In the genomic region with DNA sequence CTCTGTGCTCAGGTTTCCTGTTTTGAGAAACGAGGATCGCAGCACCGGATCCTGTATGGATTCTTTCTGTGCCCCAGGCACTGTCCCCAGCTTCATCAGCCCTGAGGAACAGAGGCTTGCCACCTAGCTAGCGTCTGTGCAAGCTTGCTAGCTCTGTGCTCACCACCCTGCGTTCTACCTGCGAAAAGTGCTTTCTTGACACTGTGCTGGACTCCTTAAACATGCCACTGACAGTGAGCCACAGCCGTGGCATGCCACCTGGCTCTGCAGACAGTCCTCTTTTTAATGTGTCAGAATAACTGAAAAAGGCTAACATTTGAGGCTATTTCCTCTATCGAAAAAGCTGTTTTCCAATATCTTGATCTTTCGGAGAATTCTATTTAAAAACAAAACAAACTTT, we compare ENCODE assay signal across 24 cellular contexts. TPM values are rescaled to one million over a fixed set of nuclear protein-coding genes. Genes with fewer than 3 reads are reported as not detected.
A peak's percentile ranks its signal among the peaks of the same experiment; 100 is the strongest.
DNase-seq lines count a peak whose midpoint lies in the region; ATAC-seq, FAIRE-seq and TF ChIP-seq lines count a peak whose summit lies in the region.
"Had no signal": no experiment of that assay in that cellular context is flagged by ENCODE, and none has a peak within 500 bp of the region (broad histone marks: within the 10 kb centered on the region; RNA-seq: fewer than 3 reads in every experiment).

No MANE protein-coding gene starts in this region.

- no peak overlapping the region for H3K23ac ChIP-seq in H1 (ENCODE audit: insufficient read length)
- H3K23ac ChIP-seq in neuronal stem cell (ENCODE audit: low read depth, low read length, poor library complexity): no peak overlapping the region

- CTCF ChIA-PET in H1 (lab: Charles Lee; ENCODE audit: partially characterized antibody): interaction anchor here (0.6 to 1.2 kb wide), 4 partner anchors 15 to 483 kb away, joined by 3 to 5 read pairs (median 3); no protein-coding TSS in a partner anchor

- ATAC-seq in upper lobe of right lung: no peak
- no peak for ATAC-seq in HG03442 (IDR thresholded peaks at IDR 0.05; ENCODE audit: unreplicated experiment)

- DNase-seq in activated CD8-positive, alpha-beta memory T cell treated with anti-CD3 and anti-CD28 coated beads for 24 hours: peak; percentile 28
- no peak for DNase-seq in activated CD8-positive, alpha-beta memory T cell treated with anti-CD3 and anti-CD28 coated beads, Interleukin-2, amount 50 U/mL, for 4 hours
- DNase-seq in H1 (ENCODE audit: low read depth in 1 of 2, low spot score in 2 of 2) (no peak), neuronal stem cell (ENCODE audit: low spot score) (no peak), DMS79 (lab: John Stamatoyannopoulos, UW) (no peak), upper lobe of right lung (no peak)
- DNase-seq: CD4-positive, alpha-beta memory T cell; EL; MG63; NCI-H1417 treated with DMSO at 0.1 percent for 48 hours; NCI-H187; NCI-H2227 treated with DMSO at 0.1 percent for 48 hours; NCI-H510A; PC-9; RPMI8226; SHP77 treated with DMSO at 0.1 percent for 48 hours; SW 1271 had no signal

- no peak overlapping the region for H3K27ac ChIP-seq in H1 (ENCODE audit: low read depth, low read length)
- H3K27ac ChIP-seq in neuronal stem cell (replicated peaks; ENCODE audit: low read length): no peak overlapping the region
- peak overlapping the region; percentile 94 for H3K27ac ChIP-seq in skeletal muscle tissue (ENCODE audit: low read depth, low read length)
- H3K27ac ChIP-seq in upper lobe of right lung: no peak overlapping the region
- H3K27ac ChIP-seq: 22Rv1; BLaER1 treated with 17β-estradiol and CSF1 and Interleukin-3, amounts not matched to agents 10 nM and 100 nM; PC-9; SK-N-MC had no signal

- H3K79me2 ChIP-seq in H1 (ENCODE audit: control insufficient read depth in 1 of 2, insufficient read depth in 2 of 2, low read length in 2 of 2): no peaks in the 10 kb centered on the region

- H2BK12ac ChIP-seq in H1 (ENCODE audit: low read depth, low read length) (no peak overlapping the region), neuronal stem cell (ENCODE audit: low read length) (no peak overlapping the region)

- POLR2A ChIA-PET in H1 (lab: Charles Lee; ENCODE audit: partially characterized antibody): interaction anchor here (1.5 kb wide), 1 partner anchor 39 kb away, joined by 4 read pairs; no protein-coding TSS in a partner anchor

- no peak overlapping the region for H2BK120ac ChIP-seq in H1 (replicated peaks; ENCODE audit: low read depth, low read length)
- H2BK120ac ChIP-seq in neuronal stem cell (ENCODE audit: low read depth, low read length): no peak overlapping the region

- no peak overlapping the region for H3K14ac ChIP-seq in H1 (ENCODE audit: insufficient read length)
- no peak overlapping the region for H3K14ac ChIP-seq in neuronal stem cell (ENCODE audit: low read length)

- no peaks in the 10 kb centered on the region for H3K36me3 ChIP-seq in H1 (ENCODE audit: control insufficient read depth in 2 of 4, insufficient read depth in 4 of 4, low read length in 3 of 4)
- H3K36me3 ChIP-seq in neuronal stem cell (replicated peaks in 1 of 2; ENCODE audit: control insufficient read depth in 2 of 2, insufficient read depth in 2 of 2, low read length in 2 of 2): no peaks in the 10 kb centered on the region
- H3K36me3 ChIP-seq in skeletal muscle tissue (ENCODE audit: control insufficient read depth in 3 of 3, insufficient read depth in 3 of 3, low read length in 3 of 3): peaks cover 0 to 2% (median 0%) of the 10 kb centered on the region in 3 donors
- H3K36me3 ChIP-seq in upper lobe of right lung: no peaks in the 10 kb centered on the region
- H3K36me3 ChIP-seq: BLaER1 treated with 17β-estradiol and CSF1 and Interleukin-3, amounts not matched to agents 10 nM and 100 nM; MG63 had no signal

- H3K23me2 ChIP-seq in H1 (ENCODE audit: low read depth, low read length): no peaks in the 10 kb centered on the region

- no peak overlapping the region for H2AK5ac ChIP-seq in H1 (ENCODE audit: low read depth, low read length)
- no peak overlapping the region for H2AK5ac ChIP-seq in neuronal stem cell (ENCODE audit: low read depth, low read length)

- H2BK5ac ChIP-seq in H1 (ENCODE audit: low read depth, low read length) (no peak overlapping the region; the same call in 1 of the 2 replicates), neuronal stem cell (ENCODE audit: low read length) (no peak overlapping the region)

- H3K4me1 ChIP-seq in H1 (replicated peaks in 1 of 4; ENCODE audit: control insufficient read depth in 3 of 4, insufficient read depth in 4 of 4, low read length in 3 of 4): peaks cover 0 to 4% (median 0%) of the 10 kb centered on the region in 4 experiments; a peak in 1 of 7 replicates
- peaks cover 0 to 3% of the 10 kb centered on the region in 2 donors for H3K4me1 ChIP-seq in neuronal stem cell (ENCODE audit: control insufficient read depth in 2 of 2, insufficient read depth in 1 of 2, low read depth in 1 of 2, low read length in 2 of 2)
- peaks cover 4 to 7% (median 6%) of the 10 kb centered on the region in 3 donors for H3K4me1 ChIP-seq in skeletal muscle tissue (ENCODE audit: control insufficient read depth in 3 of 3, insufficient read depth in 3 of 3, low read length in 3 of 3)
- H3K4me1 ChIP-seq in upper lobe of right lung: no peaks in the 10 kb centered on the region

- FAIRE-seq in H1 (lab: Jason Lieb, UNC): no peak

- TF ChIP-seq POLR2A in H1 (IDR thresholded peaks at IDR 0.05; ENCODE audit: control extremely low read depth in 1 of 2, low read depth in 2 of 2, low read length in 2 of 2): no peak

- H3K9ac ChIP-seq in H1 (replicated peaks in 1 of 4; ENCODE audit: extremely low read depth in 1 of 4, low read depth in 3 of 4, low read length in 3 of 4) (no peak overlapping the region), neuronal stem cell (ENCODE audit: low read depth, low read length, poor library complexity) (peak overlapping the region; percentile 38), skeletal muscle tissue (ENCODE audit: low read depth in 1 of 3, low read length in 3 of 3) (peak overlapping the region; percentile 79 to 90 (median 81))
- H3K9ac ChIP-seq: BLaER1 treated with 17β-estradiol and CSF1 and Interleukin-3, amounts not matched to agents 10 nM and 100 nM had no signal

- H3K18ac ChIP-seq in H1 (ENCODE audit: extremely low read depth, low read length): no peak overlapping the region
- no peak overlapping the region for H3K18ac ChIP-seq in neuronal stem cell (ENCODE audit: low read length)

- 0 out of 2 replicates have a peak overlapping the region, but pooled peaks have one; percentile 77 for H2BK20ac ChIP-seq in H1 (ENCODE audit: low read length)

- no peaks in the 10 kb centered on the region for H3K79me1 ChIP-seq in H1 (ENCODE audit: low read depth, low read length)
- no peaks in the 10 kb centered on the region for H3K79me1 ChIP-seq in neuronal stem cell (ENCODE audit: low read depth, low read length)

- no peak for TF ChIP-seq RAD21 in H1 (IDR thresholded peaks at IDR 0.05 in 1 of 2, conservative IDR thresholded peaks at IDR 0.05 in 1 of 2; ENCODE audit: low read depth in 2 of 2, low read length in 2 of 2)

- intact Hi-C loops in upper lobe of right lung (cut with DNase I): no loop called here

- 89% methylated on average over 9 of the region's 9 CpGs; no CpG with 5 or more reads in 1 of the 2 experiments for WGBS in H1 (ENCODE audit: extremely low coverage in 1 of 2, insufficient coverage in 1 of 2, insufficient read length in 1 of 2, insufficient replicate concordance in 2 of 2, low coverage in 1 of 2, low lambda C conversion rate in 2 of 2, missing lambda C conversion rate in 1 of 2), 2 experiments
- WGBS in neuronal stem cell (ENCODE audit: extremely low coverage in 2 of 2, insufficient read length in 2 of 2, insufficient replicate concordance in 1 of 2), 2 donors: no CpG with 5 or more reads among the region's 9 CpGs

- TF ChIP-seq EP300 in H1 (IDR thresholded peaks at IDR 0.05; ENCODE audit: borderline replicate concordance in 1 of 2, low read depth in 2 of 2, low read length in 2 of 2): no peak

- H3K4ac ChIP-seq in H1 (replicated peaks; ENCODE audit: insufficient read length, low read depth, low read length) (no peak overlapping the region), neuronal stem cell (ENCODE audit: low read length) (no peak overlapping the region)

- no peak overlapping the region for H3K4me2 ChIP-seq in H1 (ENCODE audit: insufficient read depth in 1 of 2, low read depth in 2 of 2, low read length in 2 of 2)
- no peak overlapping the region for H3K4me2 ChIP-seq in neuronal stem cell (ENCODE audit: insufficient read depth, low read length, poor library complexity, severe bottlenecking)
- H3K4me2 ChIP-seq: BLaER1 treated with 17β-estradiol and CSF1 and Interleukin-3, amounts not matched to agents 10 nM and 100 nM; PC-9 had no signal

- H4K5ac ChIP-seq in H1 (ENCODE audit: insufficient read length, low read depth, low read length): no peak overlapping the region

- H3K4me3 ChIP-seq in H1 (ENCODE audit: extremely low read depth in 1 of 4, insufficient read depth in 2 of 4, low read depth in 3 of 4, low read length in 4 of 4) (no peak overlapping the region), neuronal stem cell (ENCODE audit: low read length in 2 of 2) (no peak overlapping the region), skeletal muscle tissue (ENCODE audit: low read length in 3 of 3) (peak overlapping the region; percentile 68 to 78 (median 77)), upper lobe of right lung (no peak overlapping the region)
- H3K4me3 ChIP-seq: BLaER1 treated with 17β-estradiol and CSF1 and Interleukin-3, amounts not matched to agents 10 nM and 100 nM; MG63; PC-9; SK-N-MC had no signal

- H3K9me3 ChIP-seq in H1 (ENCODE audit: insufficient read depth in 2 of 2, low read depth in 1 of 2, low read length in 1 of 2) (peaks cover 0 to 6% of the 10 kb centered on the region in 2 experiments; a peak in 1 of 4 replicates), neuronal stem cell (replicated peaks in 1 of 2; ENCODE audit: control insufficient read depth in 2 of 2, insufficient read depth in 1 of 2, low read depth in 1 of 2, low read length in 2 of 2) (no peaks in the 10 kb centered on the region), skeletal muscle tissue (ENCODE audit: control insufficient read depth in 3 of 3, low read length in 3 of 3) (no peaks in the 10 kb centered on the region), upper lobe of right lung (no peaks in the 10 kb centered on the region)
- H3K9me3 ChIP-seq: MG63 had no signal

- TF ChIP-seq CTCF in H1 (IDR thresholded peaks at IDR 0.05; ENCODE audit: control extremely low read depth in 1 of 3, insufficient read depth in 1 of 3, low read depth in 1 of 3, low read length in 3 of 3) (no peak), upper lobe of right lung (IDR thresholded peaks at IDR 0.05) (no peak)

- H2AFZ ChIP-seq in H1 (ENCODE audit: low read length) (peak overlapping the region; percentile 77; the same call in 1 of the 2 replicates), neuronal stem cell (ENCODE audit: low read length) (no peak overlapping the region)
- H2AFZ ChIP-seq: PC-9 had no signal

- peak overlapping the region; percentile 34; the same call in 1 of the 2 replicates for H2BK15ac ChIP-seq in H1 (ENCODE audit: low read length)
- no peak overlapping the region for H2BK15ac ChIP-seq in neuronal stem cell (ENCODE audit: low read length)

- no peak overlapping the region for H3K56ac ChIP-seq in H1 (replicated peaks; ENCODE audit: insufficient read length, low read depth, low read length)

- no peaks in the 10 kb centered on the region; a peak in 2 of 7 replicates for H3K27me3 ChIP-seq in H1 (replicated peaks in 1 of 4; ENCODE audit: control insufficient read depth in 3 of 4, extremely low read depth in 1 of 4, insufficient read depth in 3 of 4, low read length in 3 of 4)
- peaks cover 0 to 11% (median 8%) of the 10 kb centered on the region in 3 experiments for H3K27me3 ChIP-seq in neuronal stem cell (ENCODE audit: control insufficient read depth in 3 of 3, insufficient read depth in 3 of 3, low read depth in 1 of 3, low read length in 3 of 3)
- H3K27me3 ChIP-seq in skeletal muscle tissue (ENCODE audit: control insufficient read depth in 3 of 3, insufficient read depth in 3 of 3, low read length in 3 of 3): no peaks in the 10 kb centered on the region
- no peaks in the 10 kb centered on the region for H3K27me3 ChIP-seq in upper lobe of right lung
- H3K27me3 ChIP-seq: BLaER1 treated with 17β-estradiol and CSF1 and Interleukin-3, amounts not matched to agents 10 nM and 100 nM; MG63 had no signal

- H4K20me1 ChIP-seq in H1 (replicated peaks in 1 of 2; ENCODE audit: control insufficient read depth in 1 of 2, insufficient read depth in 2 of 2, low read length in 2 of 2): no peaks in the 10 kb centered on the region
- H4K20me1 ChIP-seq: BLaER1 treated with 17β-estradiol and CSF1 and Interleukin-3, amounts not matched to agents 10 nM and 100 nM had no signal

- H4K91ac ChIP-seq in H1 (replicated peaks; ENCODE audit: insufficient read length, low read length) (no peak overlapping the region), neuronal stem cell (ENCODE audit: low read depth, low read length, poor library complexity) (no peak overlapping the region)

- H4K8ac ChIP-seq in H1 (ENCODE audit: extremely low read depth, insufficient read depth, low read length) (no peak overlapping the region), neuronal stem cell (ENCODE audit: low read depth, low read length) (no peak overlapping the region)

RNA-seq across cellular contexts. Expression of a gene that starts 1.4 kb away (rescaled TPM):
- 0.22 TPM in 1 of 2 replicates, not detected in the other for total RNA-seq in H1 (2021; fragmentation: NEBNext Ultra II Directional; extraction: Animal tissue kit (Norgen Biotek cat#: 25700))
- polyA plus RNA-seq in H1 (2011; rRNA removed): 0.14 and 0.17 TPM in 2 replicates
- 0.10 TPM for polyA plus RNA-seq in H1 (2011; cell fraction: cytosol; rRNA removed)
- 0.37 TPM for polyA plus RNA-seq in H1 (2011; cell fraction: nucleus; rRNA removed)
- 0.18 TPM in 1 of 4 replicates, not detected in the others for polyA plus RNA-seq in H1 (2012, experiment 1 of 2)
- polyA plus RNA-seq in H1 (2012, experiment 2 of 2): not detected
- polyA plus RNA-seq in H1 (2013, experiment 1 of 2): not detected
- polyA plus RNA-seq in H1 (2013, experiment 2 of 2): 0.04 TPM
- 0.38 TPM in 1 of 2 replicates, not detected in the other for polyA minus RNA-seq in H1 (2011; rRNA and poly(A)+ RNA removed)
- polyA minus RNA-seq in H1 (2011; cell fraction: cytosol; rRNA and poly(A)+ RNA removed): not detected
- not detected for polyA minus RNA-seq in H1 (2011; cell fraction: nucleus; rRNA and poly(A)+ RNA removed)
- not detected for polyA plus RNA-seq in neuronal stem cell (2013, experiment 1 of 2)
- not detected for polyA plus RNA-seq in neuronal stem cell (2013, experiment 2 of 2)
- total RNA-seq in skeletal muscle tissue: 1.0 TPM
- not detected for total RNA-seq in upper lobe of right lung
- total RNA-seq: CD4-positive, alpha-beta memory T cell; H4; LHCN-M2; PC-9 had no signal
- polyA plus RNA-seq: CD4-positive, alpha-beta memory T cell had no signal

Comparison
In these comparisons a context has a peak if more than half of its experiments do, and no peak if none do; other contexts are left out.
1. H3K4me3 ChIP-seq: peak in skeletal muscle tissue (3 of 3); none in H1 (0 of 4), neuronal stem cell (0 of 2) and upper lobe of right lung (single experiment).
2. H3K9ac ChIP-seq: peak in neuronal stem cell (single experiment) and skeletal muscle tissue (3 of 3); none in H1 (0 of 4).